8 cellular contexts compared by ENCODE assay signal in genomic region chr7:17130281-17131059, GRCh38.
DNase-seq lines count a peak whose midpoint lies in the region; FAIRE-seq and TF ChIP-seq lines count a peak whose summit lies in the region.

No MANE protein-coding gene starts in this region.

- no peak for TF ChIP-seq CTCF in osteoblast (IDR thresholded peaks at IDR 0.05; ENCODE audit: extremely low read depth, low read depth, low read length)

- no peak overlapping the region for H3K4me3 ChIP-seq in osteoblast (ENCODE audit: insufficient read depth, low read length)
- no peak overlapping the region for H3K4me3 ChIP-seq in small intestine (ENCODE audit: low read depth in 1 of 2, low read length in 2 of 2)

- H3K27me3 ChIP-seq in osteoblast (ENCODE audit: insufficient read depth, low read length) (no peaks in the 10 kb centered on the region), small intestine (ENCODE audit: control insufficient read depth in 2 of 2, insufficient read depth in 2 of 2, low read length in 2 of 2) (no peaks in the 10 kb centered on the region)

- H2AFZ ChIP-seq in osteoblast (ENCODE audit: low read length), result no peak overlapping the region

- H3K36me3 ChIP-seq in osteoblast (ENCODE audit: insufficient read depth, low read length), result no peaks in the 10 kb centered on the region
- no peaks in the 10 kb centered on the region for H3K36me3 ChIP-seq in small intestine (ENCODE audit: control insufficient read depth in 2 of 2, insufficient read depth in 2 of 2, low read length in 2 of 2)

- H3K27ac ChIP-seq in osteoblast (ENCODE audit: low read depth, low read length) (peak overlapping the region; percentile 43), small intestine (ENCODE audit: low read depth in 1 of 2, low read length in 1 of 2) (no peak overlapping the region)

- H3K79me2 ChIP-seq in osteoblast (ENCODE audit: insufficient read depth, low read length), result no peaks in the 10 kb centered on the region

- peak overlapping the region; percentile 53 for H3K4me2 ChIP-seq in osteoblast (ENCODE audit: insufficient read depth, low read length)

- WGBS in small intestine, 3 donors, result 45 to 66% (median 61%) methylated on average over 5 of the region's 5 CpGs

- DNase-seq in ELR (ENCODE audit: low read depth) (peak; percentile 39), NCI-H226 (peak; percentile 68), fibroblast of peridontal ligament (ENCODE audit: extremely low read depth) (peak; percentile 83), osteoblast (ENCODE audit: insufficient read length, low spot score, missing footprints) (peak; percentile 51), small intestine (no peak), activated T-cell treated with anti-CD3 and anti-CD28 coated beads for 4 hours (no peak), NCI-H446 (lab: John Stamatoyannopoulos, UW) (no peak)
- DNase-seq in stimulated activated CD4-positive, alpha-beta T cell treated with anti-CD3 and anti-CD28 coated beads, Interleukin-4, amount 100 ng/mL, for 4 hours, result no peak

- H4K20me1 ChIP-seq in osteoblast (ENCODE audit: insufficient read depth, low read length), result no peaks in the 10 kb centered on the region

- no peak for FAIRE-seq in small intestine (lab: Jason Lieb, UNC)

- H3K4me1 ChIP-seq in osteoblast (ENCODE audit: insufficient read depth, low read length) (peaks cover 17% of the 10 kb centered on the region), small intestine (ENCODE audit: control insufficient read depth in 2 of 2, insufficient read depth in 1 of 2, low read depth in 1 of 2, low read length in 1 of 2) (no peaks in the 10 kb centered on the region)

- H3K9me3 ChIP-seq in osteoblast (ENCODE audit: low read depth, low read length), result no peaks in the 10 kb centered on the region
- H3K9me3 ChIP-seq in small intestine (ENCODE audit: control insufficient read depth, low read depth), result no peaks in the 10 kb centered on the region

Comparison
In these comparisons a context has a peak if more than half of its experiments do, and no peak if none do; other contexts are left out.
1. DNase-seq: peak in ELR (single experiment), NCI-H226 (single experiment), fibroblast of peridontal ligament (single experiment) and osteoblast (single experiment); none in small intestine (single experiment), stimulated activated CD4-positive, alpha-beta T cell treated with anti-CD3 and anti-CD28 coated beads, Interleukin-4, amount 100 ng/mL, for 4 hours (0 of 2), activated T-cell treated with anti-CD3 and anti-CD28 coated beads for 4 hours (single experiment) and NCI-H446 (0 of 2).